Comparison of ENCODE assay signal across 1 cellular context in genomic region chr9:123414921-123415592, GRCh38.
TF ChIP-seq lines count a peak whose summit lies in the region.

No MANE protein-coding gene starts in this region.

TF ChIP-seq in GM23338, 12 proteins besides CTCF, POLR2A, EP300 and RAD21:
- TF ChIP-seq ZNF462 (CRISPR knock-in tag; IDR thresholded peaks at IDR 0.05) (no peak), REST (IDR thresholded peaks at IDR 0.05; ENCODE audit: unreplicated experiment) (no peak)
